In genomic region chr17:82458130-82458884, GRCh38 we compare ENCODE assay signal across 1 cellular context.
TF ChIP-seq lines count a peak whose summit lies in the region.

Gene NARF (plus strand): TSS chr17:82458741. CDS start chr17:82458804, 63 bp downstream.

TF ChIP-seq in HepG2, 621 proteins besides CTCF, POLR2A, EP300 and RAD21 (continued from another document):
- TF ChIP-seq, protein P1, sequence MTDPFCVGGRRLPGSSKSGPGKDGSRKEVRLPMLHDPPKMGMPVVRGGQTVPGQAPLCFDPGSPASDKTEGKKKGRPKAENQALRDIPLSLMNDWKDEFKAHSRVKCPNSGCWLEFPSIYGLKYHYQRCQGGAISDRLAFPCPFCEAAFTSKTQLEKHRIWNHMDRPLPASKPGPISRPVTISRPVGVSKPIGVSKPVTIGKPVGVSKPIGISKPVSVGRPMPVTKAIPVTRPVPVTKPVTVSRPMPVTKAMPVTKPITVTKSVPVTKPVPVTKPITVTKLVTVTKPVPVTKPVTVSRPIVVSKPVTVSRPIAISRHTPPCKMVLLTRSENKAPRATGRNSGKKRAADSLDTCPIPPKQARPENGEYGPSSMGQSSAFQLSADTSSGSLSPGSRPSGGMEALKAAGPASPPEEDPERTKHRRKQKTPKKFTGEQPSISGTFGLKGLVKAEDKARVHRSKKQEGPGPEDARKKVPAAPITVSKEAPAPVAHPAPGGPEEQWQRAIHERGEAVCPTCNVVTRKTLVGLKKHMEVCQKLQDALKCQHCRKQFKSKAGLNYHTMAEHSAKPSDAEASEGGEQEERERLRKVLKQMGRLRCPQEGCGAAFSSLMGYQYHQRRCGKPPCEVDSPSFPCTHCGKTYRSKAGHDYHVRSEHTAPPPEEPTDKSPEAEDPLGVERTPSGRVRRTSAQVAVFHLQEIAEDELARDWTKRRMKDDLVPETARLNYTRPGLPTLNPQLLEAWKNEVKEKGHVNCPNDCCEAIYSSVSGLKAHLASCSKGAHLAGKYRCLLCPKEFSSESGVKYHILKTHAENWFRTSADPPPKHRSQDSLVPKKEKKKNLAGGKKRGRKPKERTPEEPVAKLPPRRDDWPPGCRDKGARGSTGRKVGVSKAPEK (CRISPR knock-in tag; IDR thresholded peaks at IDR 0.05; ENCODE audit: borderline replicate concordance) = no peak
- TF ChIP-seq ZNF10 (CRISPR knock-in tag; IDR thresholded peaks at IDR 0.05; ENCODE audit: borderline replicate concordance, low read depth) (no peak), ZNF75D (CRISPR knock-in tag; IDR thresholded peaks at IDR 0.05; ENCODE audit: borderline replicate concordance) (no peak), SMAD1 (CRISPR knock-in tag; IDR thresholded peaks at IDR 0.05; ENCODE audit: borderline replicate concordance, low read depth) (0 out of 2 replicates have a peak, but pooled peaks have one; percentile 71), FOXP1 (IDR thresholded peaks at IDR 0.05) (no peak), FOXP1 (CRISPR knock-in tag; IDR thresholded peaks at IDR 0.05) (peak; percentile 35; the same call in 1 of the 2 replicates), SUZ12 (IDR thresholded peaks at IDR 0.05; ENCODE audit: low read depth, low read length) (no peak), ZNF407 (CRISPR knock-in tag; IDR thresholded peaks at IDR 0.05; ENCODE audit: not compliant biosample characterization) (peak; percentile 81), HNRNPLL (IDR thresholded peaks at IDR 0.05; ENCODE audit: low read depth, low read length, poor library complexity, severe bottlenecking) (peak; percentile 96), AGO2 (optimal IDR thresholded peaks at IDR 0.05; ENCODE audit: low read depth, low read length) (peak; percentile 98), BRD4 (CRISPR knock-in tag; IDR thresholded peaks at IDR 0.05) (peak; percentile 91), MAZ (IDR thresholded peaks at IDR 0.05; ENCODE audit: borderline replicate concordance, low read depth, low read length) (peak; percentile 73), MAZ (CRISPR knock-in tag; IDR thresholded peaks at IDR 0.05; ENCODE audit: low read depth) (peak; percentile 82), KLF9 (CRISPR knock-in tag; IDR thresholded peaks at IDR 0.05; ENCODE audit: low read depth) (peak; percentile 61; the same call in 1 of the 2 replicates)
- TF ChIP-seq, protein P2, sequence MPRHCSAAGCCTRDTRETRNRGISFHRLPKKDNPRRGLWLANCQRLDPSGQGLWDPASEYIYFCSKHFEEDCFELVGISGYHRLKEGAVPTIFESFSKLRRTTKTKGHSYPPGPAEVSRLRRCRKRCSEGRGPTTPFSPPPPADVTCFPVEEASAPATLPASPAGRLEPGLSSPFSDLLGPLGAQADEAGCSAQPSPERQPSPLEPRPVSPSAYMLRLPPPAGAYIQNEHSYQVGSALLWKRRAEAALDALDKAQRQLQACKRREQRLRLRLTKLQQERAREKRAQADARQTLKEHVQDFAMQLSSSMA (CRISPR knock-in tag; IDR thresholded peaks at IDR 0.05) = peak; percentile 94
